In the genomic region with DNA sequence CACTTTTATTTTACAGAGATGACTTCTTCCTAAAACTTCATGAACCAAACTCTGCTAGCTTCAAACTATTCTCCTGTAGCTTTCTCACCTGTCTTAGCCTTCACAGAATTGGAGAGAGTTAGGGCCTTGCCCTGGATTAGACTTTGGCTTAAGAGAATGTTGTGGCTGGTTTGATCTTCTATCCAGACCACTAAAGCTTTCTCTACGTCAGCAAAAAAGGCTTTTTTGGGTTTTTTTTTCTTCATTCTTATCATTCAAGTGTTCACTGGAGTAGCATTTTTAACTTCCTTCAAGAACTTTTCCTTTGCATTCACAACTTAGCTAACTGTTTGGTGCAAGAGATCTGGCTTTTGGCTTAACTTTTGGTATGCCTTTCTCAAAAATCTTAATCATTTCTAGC, we compare ENCODE assay signal across 10 cellular contexts. TPM values are rescaled to one million over a fixed set of nuclear protein-coding genes. Genes with fewer than 3 reads are reported as not detected.
"Had no signal": no experiment of that assay in that cellular context is flagged by ENCODE, and none has a peak within 500 bp of the region (broad histone marks: within the 10 kb centered on the region; RNA-seq: fewer than 3 reads in every experiment).

No MANE protein-coding gene starts in this region.

- ATAC-seq: HCT116 had no signal

- H3K9ac ChIP-seq: GM23248 had no signal

- H3K27ac ChIP-seq: GM23248, HL-60 had no signal

- H3K36me3 ChIP-seq: HAP-1 had no signal

- DNase-seq: GM23248, GOT3, H7, HFFc6, KBM-7 had no signal

- H2AFZ ChIP-seq: GM23248 had no signal

- H3K4me1 ChIP-seq: HAP-1 had no signal

- H3K4me3 ChIP-seq: GM23248, HAP-1 had no signal

- H3K9me3 ChIP-seq: HAP-1 had no signal

RNA-seq across cellular contexts. Expression of a gene that starts 19.3 kb away (rescaled TPM):
- total RNA-seq: GM23248, HFFc6, HT1080 had no signal
- polyA plus RNA-seq: GM23248, IgD-negative memory B cell had no signal

RNA-seq across cellular contexts. Expression of a gene that starts 31.9 kb away (rescaled TPM):
- total RNA-seq: HT1080 had no signal
- polyA plus RNA-seq: IgD-negative memory B cell had no signal
